In the genomic region with DNA sequence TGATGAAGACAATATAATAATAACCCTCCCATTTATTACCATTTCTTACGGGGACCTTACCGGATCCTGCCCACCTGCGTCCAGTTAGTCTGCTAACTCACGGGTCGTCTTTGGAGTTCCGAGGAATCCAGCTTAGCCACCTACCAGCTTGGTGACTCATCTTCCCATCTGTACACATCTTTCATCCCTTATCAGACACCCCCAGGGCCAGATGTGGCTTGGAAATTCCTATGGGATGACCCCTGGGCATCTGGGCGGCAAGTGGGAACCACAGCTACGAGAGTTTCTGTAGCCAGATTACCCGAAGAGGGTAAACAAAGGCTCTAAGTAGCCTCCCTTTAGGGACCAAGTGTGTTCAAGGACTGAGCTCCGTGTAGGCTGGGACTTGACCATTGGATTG, we compare ENCODE assay signal across 18 cellular contexts.
"Had no signal": no experiment of that assay in that cellular context is flagged by ENCODE, and none has a peak within 500 bp of the region (broad histone marks: within the 10 kb centered on the region; RNA-seq: fewer than 3 reads in every experiment).

No MANE protein-coding gene starts in this region.

- H3K9me3 ChIP-seq: transverse colon had no signal

- H3K4me3 ChIP-seq: cardiac muscle cell, transverse colon had no signal

- H3K27me3 ChIP-seq: cardiac muscle cell, transverse colon had no signal

- DNase-seq: activated naive CD4-positive, alpha-beta T cell; activated naive CD8-positive, alpha-beta T cell treated with anti-CD3 and anti-CD28 coated beads, Interleukin-2, amount 50 U/mL, for 24 hours; hypothalamus; kidney glomerular epithelial cell; left ventricle myocardium superior; natural killer cell; nucleus accumbens; stimulated activated CD4-positive, alpha-beta T cell treated with anti-CD3 and anti-CD28 coated beads, Interleukin-15, amount 100 ng/mL, for 24 hours; stimulated activated CD4-positive, alpha-beta T cell treated with anti-CD3 and anti-CD28 coated beads, Interleukin-4, amount 100 ng/mL, for 24 hours; stimulated activated naive CD4-positive, alpha-beta T cell; substantia nigra; T-helper 1 cell; T1000; transverse colon had no signal

- H3K27ac ChIP-seq: cardiac muscle cell, transverse colon had no signal

- H3K36me3 ChIP-seq: cardiac muscle cell, transverse colon had no signal

- ATAC-seq: activated CD4-positive, CD25-positive, alpha-beta regulatory T cell treated with anti-CD3 and anti-CD28 coated beads, Interleukin-2, amount 50 U/mL, for 24 hours; activated naive CD8-positive, alpha-beta T cell treated with anti-CD3 and anti-CD28 coated beads, Interleukin-2, amount 50 U/mL, for 24 hours; esophagus mucosa; left ventricle myocardium superior; natural killer cell had no signal

- FAIRE-seq: endometrium had no signal
